ENCODE assay signal across 9 cellular contexts in the genomic region with DNA sequence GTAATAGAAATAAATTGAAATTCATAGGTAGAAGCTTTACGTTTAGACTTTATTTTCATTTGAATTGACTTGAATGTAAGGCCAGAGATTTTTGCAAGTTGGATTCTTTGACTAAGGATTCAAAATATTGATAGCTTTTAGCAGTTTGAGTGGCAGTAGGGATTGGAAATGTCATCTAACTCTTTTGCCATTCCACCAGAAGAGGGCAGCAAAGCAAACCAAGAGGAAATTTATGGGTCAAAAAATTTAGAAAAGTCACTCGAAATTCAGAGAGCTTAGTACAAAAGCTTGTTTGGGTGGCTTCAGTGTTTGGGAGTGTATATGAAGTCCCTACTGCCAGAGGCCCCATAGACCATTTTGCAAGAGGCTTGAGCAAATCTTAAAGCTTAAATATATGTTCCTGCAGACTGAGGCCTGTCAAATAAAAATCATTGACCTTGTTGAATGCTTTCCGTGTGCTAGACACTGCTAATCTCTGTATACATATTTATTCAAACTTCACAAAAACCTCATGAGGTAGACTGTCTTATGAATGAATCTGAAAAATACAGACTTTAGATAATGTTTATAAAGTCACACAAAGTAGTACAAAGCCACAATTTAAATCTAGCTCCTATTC. TPM values are rescaled to one million over a fixed set of nuclear protein-coding genes. Genes with fewer than 3 reads are reported as not detected.
DNase-seq lines count a peak whose midpoint lies in the region; ATAC-seq and TF ChIP-seq lines count a peak whose summit lies in the region.
"Had no signal": no experiment of that assay in that cellular context is flagged by ENCODE, and none has a peak within 500 bp of the region (broad histone marks: within the 10 kb centered on the region; RNA-seq: fewer than 3 reads in every experiment).

No MANE protein-coding gene starts in this region.

- H3K36me3 ChIP-seq in RWPE2 (ENCODE audit: low read depth) (peaks cover 27% of the 10 kb centered on the region), MG63 (no peaks in the 10 kb centered on the region)

- H3K4me1 ChIP-seq in RWPE2 (ENCODE audit: insufficient read depth, poor library complexity, severe bottlenecking): no peaks in the 10 kb centered on the region

- no peaks in the 10 kb centered on the region for H3K9me3 Mint-ChIP-seq in effector memory CD8-positive, alpha-beta T cell
- H3K9me3 Mint-ChIP-seq in naive thymus-derived CD8-positive, alpha-beta T cell: no peaks in the 10 kb centered on the region
- H3K9me3 Mint-ChIP-seq: activated naive CD8-positive, alpha-beta T cell treated with anti-CD3 and anti-CD28 coated beads, Interleukin-2, amount 10 ng/mL, durations not matched to agents 7 days and 5 days had no signal

- no peak overlapping the region for H3K27ac ChIP-seq in RWPE2 (ENCODE audit: poor library complexity, severe bottlenecking)

- no peaks in the 10 kb centered on the region for H3K9me3 ChIP-seq in RWPE2 (ENCODE audit: severe bottlenecking)
- no peaks in the 10 kb centered on the region for H3K9me3 ChIP-seq in MG63

- no peaks in the 10 kb centered on the region for H3K27me3 ChIP-seq in RWPE2 (ENCODE audit: insufficient read depth, poor library complexity, severe bottlenecking)
- H3K27me3 ChIP-seq in MG63: no peaks in the 10 kb centered on the region

- no peak overlapping the region for H3K27ac Mint-ChIP-seq in effector memory CD8-positive, alpha-beta T cell
- H3K27ac Mint-ChIP-seq in naive thymus-derived CD8-positive, alpha-beta T cell: no peak overlapping the region
- H3K27ac Mint-ChIP-seq: activated naive CD8-positive, alpha-beta T cell treated with anti-CD3 and anti-CD28 coated beads, Interleukin-2, amount 10 ng/mL, durations not matched to agents 7 days and 5 days had no signal

- TF ChIP-seq CTCF in RWPE2 (IDR thresholded peaks at IDR 0.05; ENCODE audit: poor library complexity, severe bottlenecking): peak; percentile 89

- POLR2A ChIA-PET in naive thymus-derived CD8-positive, alpha-beta T cell (lab: Charles Lee): interaction anchor here (0.8 kb wide), 1 partner anchor 36 kb away, joined by 3 read pairs; no protein-coding TSS in a partner anchor

- H3K4me3 ChIP-seq in RWPE2 (ENCODE audit: severe bottlenecking) (no peak overlapping the region), MG63 (no peak overlapping the region)

- DNase-seq in NCI-H524 (lab: John Stamatoyannopoulos, UW) (peak; percentile 6 to 39), NCI-H524 treated with DMSO at 0.1 percent for 48 hours (lab: John Stamatoyannopoulos, UW) (no peak), HPDE6-E6E7 (ENCODE audit: extremely low spot score) (peak; percentile 22), RWPE2 (ENCODE audit: low spot score) (no peak), HK-2 (ENCODE audit: unreplicated experiment) (no peak), MG63 (no peak)
- DNase-seq in effector memory CD8-positive, alpha-beta T cell: peak; percentile 27 to 41 (median 34)
- DNase-seq in naive thymus-derived CD8-positive, alpha-beta T cell: peak in 7 of 10 donors; percentile 11 to 53 (median 28)
- DNase-seq: activated naive CD8-positive, alpha-beta T cell treated with anti-CD3 and anti-CD28 coated beads, Interleukin-2, amount 10 ng/mL, durations not matched to agents 7 days and 5 days had no signal

- H3K27me3 Mint-ChIP-seq in effector memory CD8-positive, alpha-beta T cell: no peaks in the 10 kb centered on the region
- no peaks in the 10 kb centered on the region for H3K27me3 Mint-ChIP-seq in naive thymus-derived CD8-positive, alpha-beta T cell
- H3K27me3 Mint-ChIP-seq: activated naive CD8-positive, alpha-beta T cell treated with anti-CD3 and anti-CD28 coated beads, Interleukin-2, amount 10 ng/mL, durations not matched to agents 7 days and 5 days had no signal

- no peaks in the 10 kb centered on the region for H3K4me1 Mint-ChIP-seq in effector memory CD8-positive, alpha-beta T cell (ENCODE audit: low read depth in 2 of 2)
- H3K4me1 Mint-ChIP-seq in naive thymus-derived CD8-positive, alpha-beta T cell: no peaks in the 10 kb centered on the region
- H3K4me1 Mint-ChIP-seq: activated naive CD8-positive, alpha-beta T cell treated with anti-CD3 and anti-CD28 coated beads, Interleukin-2, amount 10 ng/mL, durations not matched to agents 7 days and 5 days had no signal

- H3K4me3 Mint-ChIP-seq in effector memory CD8-positive, alpha-beta T cell: no peak overlapping the region
- H3K4me3 Mint-ChIP-seq in naive thymus-derived CD8-positive, alpha-beta T cell: no peak overlapping the region
- H3K4me3 Mint-ChIP-seq: activated naive CD8-positive, alpha-beta T cell treated with anti-CD3 and anti-CD28 coated beads, Interleukin-2, amount 10 ng/mL, durations not matched to agents 7 days and 5 days had no signal

- ATAC-seq in RWPE2 (ENCODE audit: low read depth): no peak
- no peak for ATAC-seq in effector memory CD8-positive, alpha-beta T cell (replicated peaks)
- no peak for ATAC-seq in naive thymus-derived CD8-positive, alpha-beta T cell

- peaks cover 6% of the 10 kb centered on the region for H3K36me3 Mint-ChIP-seq in effector memory CD8-positive, alpha-beta T cell (ENCODE audit: insufficient read depth)
- H3K36me3 Mint-ChIP-seq in naive thymus-derived CD8-positive, alpha-beta T cell: no peaks in the 10 kb centered on the region
- H3K36me3 Mint-ChIP-seq: activated naive CD8-positive, alpha-beta T cell treated with anti-CD3 and anti-CD28 coated beads, Interleukin-2, amount 10 ng/mL, durations not matched to agents 7 days and 5 days had no signal

RNA-seq across cellular contexts. Expression of a gene that starts 44.6 kb away (rescaled TPM):
- total RNA-seq in naive thymus-derived CD8-positive, alpha-beta T cell: 10 to 100 TPM; 44.2 to 47.9 TPM
- 1 to 10 TPM; 5.9 to 8.2 (median 6.2) TPM for polyA plus RNA-seq in naive thymus-derived CD8-positive, alpha-beta T cell
- 11.2 and 19.1 TPM in 2 replicates for total RNA-seq in MG63 (2014; rRNA removed; shearing (Covaris generic); ENCODE audit: low replicate concordance)

Comparison
In these comparisons a context has a peak if more than half of its experiments do, and no peak if none do; other contexts are left out.
1. DNase-seq: peak in NCI-H524 (2 of 2), HPDE6-E6E7 (single experiment), effector memory CD8-positive, alpha-beta T cell (3 of 3) and naive thymus-derived CD8-positive, alpha-beta T cell (7 of 10); none in NCI-H524 treated with DMSO at 0.1 percent for 48 hours (single experiment), RWPE2 (single experiment), HK-2 (single experiment) and MG63 (single experiment).